Comparison of ENCODE assay signal across 8 cellular contexts in genomic region chr21:36990508-36991205, GRCh38. TPM values are rescaled to one million over a fixed set of nuclear protein-coding genes. Genes with fewer than 3 reads are reported as not detected.
A peak's percentile ranks its signal among the peaks of the same experiment; 100 is the strongest.
DNase-seq lines count a peak whose midpoint lies in the region; ATAC-seq and TF ChIP-seq lines count a peak whose summit lies in the region.

No MANE protein-coding gene starts in this region.

- DNase-seq in T-helper 2 cell treated with Interferon-gamma antibody and Interleukin-4, amounts not matched to agents 5 μg/mL and 100 μg/mL, for 36 hours (ENCODE audit: low spot score): no peak
- no peak for DNase-seq in T-helper 2 cell
- no peak for DNase-seq in suprapubic skin (ENCODE audit: low spot score in 2 of 2)
- no peak for DNase-seq in superior temporal gyrus (ENCODE audit: extremely low spot score)
- no peak for DNase-seq in activated CD8-positive, alpha-beta memory T cell treated with anti-CD3 and anti-CD28 coated beads, Interleukin-2, amount 50 U/mL, for 48 hours

- TF ChIP-seq EP300 in suprapubic skin (IDR thresholded peaks at IDR 0.05): no peak

- ATAC-seq in activated T-helper 17 cell treated with anti-CD3 and anti-CD28 coated beads, Interleukin-2, amount 50 U/mL, for 72 hours (replicated peaks): no peak
- ATAC-seq in HG02571 (IDR thresholded peaks at IDR 0.05; ENCODE audit: unreplicated experiment): no peak

- H3K27me3 Mint-ChIP-seq in T-helper 2 cell treated with Interferon-gamma antibody and Interleukin-4, amounts not matched to agents 5 μg/mL and 100 μg/mL, for 36 hours (ENCODE audit: low read depth): no peaks in the 10 kb centered on the region
- no peaks in the 10 kb centered on the region for H3K27me3 Mint-ChIP-seq in activated T-helper 17 cell treated with anti-CD3 and anti-CD28 coated beads, Interleukin-2, amount 50 U/mL, for 72 hours

- H3K4me3 ChIP-seq in iPS-18a (ENCODE audit: low read length) (peak overlapping the region; percentile 68), suprapubic skin (peak overlapping the region; percentile 63)

- peaks cover 17% of the 10 kb centered on the region for H3K27me3 ChIP-seq in iPS-18a (ENCODE audit: control insufficient read depth, insufficient read depth, low read length)
- H3K27me3 ChIP-seq in suprapubic skin: peaks cover 7% of the 10 kb centered on the region

- TF ChIP-seq POLR2A in suprapubic skin (IDR thresholded peaks at IDR 0.05): no peak

- peaks cover 13% of the 10 kb centered on the region for H3K4me1 ChIP-seq in iPS-18a (ENCODE audit: control insufficient read depth, low read depth, low read length)
- peaks cover 7% of the 10 kb centered on the region for H3K4me1 ChIP-seq in suprapubic skin

- WGBS in suprapubic skin: 72% methylated on average over 21 of the region's 21 CpGs

- no peak for TF ChIP-seq CTCF in suprapubic skin (IDR thresholded peaks at IDR 0.05)

- peak overlapping the region; percentile 82 for H3K27ac Mint-ChIP-seq in T-helper 2 cell treated with Interferon-gamma antibody and Interleukin-4, amounts not matched to agents 5 μg/mL and 100 μg/mL, for 36 hours
- H3K27ac Mint-ChIP-seq in activated T-helper 17 cell treated with anti-CD3 and anti-CD28 coated beads, Interleukin-2, amount 50 U/mL, for 72 hours: peak overlapping the region; percentile 86

- H3K36me3 ChIP-seq in iPS-18a (ENCODE audit: control insufficient read depth, low read depth, low read length): no peaks in the 10 kb centered on the region
- no peaks in the 10 kb centered on the region for H3K36me3 ChIP-seq in suprapubic skin

- peaks cover 27% of the 10 kb centered on the region for H3K4me1 Mint-ChIP-seq in T-helper 2 cell treated with Interferon-gamma antibody and Interleukin-4, amounts not matched to agents 5 μg/mL and 100 μg/mL, for 36 hours (ENCODE audit: low read depth)
- peaks cover 12% of the 10 kb centered on the region for H3K4me1 Mint-ChIP-seq in activated T-helper 17 cell treated with anti-CD3 and anti-CD28 coated beads, Interleukin-2, amount 50 U/mL, for 72 hours

- H3K27ac ChIP-seq in iPS-18a (ENCODE audit: low read length): no peak overlapping the region
- peak overlapping the region; percentile 93 for H3K27ac ChIP-seq in suprapubic skin

- no peaks in the 10 kb centered on the region for H3K9me3 ChIP-seq in iPS-18a (ENCODE audit: control insufficient read depth, low read depth, low read length)
- no peaks in the 10 kb centered on the region for H3K9me3 ChIP-seq in suprapubic skin

- no peaks in the 10 kb centered on the region for H3K9me3 Mint-ChIP-seq in T-helper 2 cell treated with Interferon-gamma antibody and Interleukin-4, amounts not matched to agents 5 μg/mL and 100 μg/mL, for 36 hours
- no peaks in the 10 kb centered on the region for H3K9me3 Mint-ChIP-seq in activated T-helper 17 cell treated with anti-CD3 and anti-CD28 coated beads, Interleukin-2, amount 50 U/mL, for 72 hours

- H3K36me3 Mint-ChIP-seq in T-helper 2 cell treated with Interferon-gamma antibody and Interleukin-4, amounts not matched to agents 5 μg/mL and 100 μg/mL, for 36 hours (ENCODE audit: low read depth): no peaks in the 10 kb centered on the region
- no peaks in the 10 kb centered on the region for H3K36me3 Mint-ChIP-seq in activated T-helper 17 cell treated with anti-CD3 and anti-CD28 coated beads, Interleukin-2, amount 50 U/mL, for 72 hours (ENCODE audit: low read depth)

- peak overlapping the region; percentile 60 for H3K9ac ChIP-seq in iPS-18a (ENCODE audit: low read length)

- peak overlapping the region; percentile 87 for H3K4me3 Mint-ChIP-seq in T-helper 2 cell treated with Interferon-gamma antibody and Interleukin-4, amounts not matched to agents 5 μg/mL and 100 μg/mL, for 36 hours
- H3K4me3 Mint-ChIP-seq in activated T-helper 17 cell treated with anti-CD3 and anti-CD28 coated beads, Interleukin-2, amount 50 U/mL, for 72 hours: peak overlapping the region; percentile 88

RNA-seq across cellular contexts. Expression of gene RIPPLY3, which starts 15.8 kb away (rescaled TPM):
- under 1 TPM; 0.17 to 0.48 TPM for total RNA-seq in activated T-helper 17 cell treated with anti-CD3 and anti-CD28 coated beads, Interleukin-2, amount 50 U/mL, for 72 hours
- total RNA-seq in suprapubic skin: under 1 TPM in 1 of 4 donors, not detected in 3; 0.21 TPM

RNA-seq across cellular contexts. Expression of gene HLCS, which starts 24.2 kb away (rescaled TPM):
- 10 to 100 TPM; 14.5 to 17.8 TPM for total RNA-seq in activated T-helper 17 cell treated with anti-CD3 and anti-CD28 coated beads, Interleukin-2, amount 50 U/mL, for 72 hours
- total RNA-seq in suprapubic skin: 10 to 100 TPM in 2 of 4 donors, 1 to 10 TPM in 2; 8.4 to 16.1 (median 11.5) TPM
